1 cellular context compared by ENCODE assay signal in genomic region chr22:23181763-23182288, GRCh38.
TF ChIP-seq lines count a peak whose summit lies in the region.

No MANE protein-coding gene starts in this region.

TF ChIP-seq in HepG2, 621 proteins besides CTCF, POLR2A, EP300 and RAD21 (continued from another document and continues in another):
- TF ChIP-seq REST (IDR thresholded peaks at IDR 0.05; ENCODE audit: borderline replicate concordance in 1 of 2, low read depth in 1 of 2, low read length in 2 of 2) (no peak), ZNF775 (CRISPR knock-in tag; IDR thresholded peaks at IDR 0.05; ENCODE audit: borderline replicate concordance) (no peak), ZNF776 (CRISPR knock-in tag; IDR thresholded peaks at IDR 0.05) (0 out of 2 replicates have a peak, but pooled peaks have one; percentile 7), ETS1 (CRISPR knock-in tag; IDR thresholded peaks at IDR 0.05) (no peak), MBNL3 (CRISPR knock-in tag; conservative IDR thresholded peaks at IDR 0.05) (no peak), ZNF367 (CRISPR knock-in tag; IDR thresholded peaks at IDR 0.05; ENCODE audit: borderline replicate concordance) (no peak), XRCC5 (optimal IDR thresholded peaks at IDR 0.05; ENCODE audit: low read length) (no peak), SMAD9 (CRISPR knock-in tag; IDR thresholded peaks at IDR 0.05) (no peak), TCF7 (IDR thresholded peaks at IDR 0.05; ENCODE audit: low read depth) (no peak), RARA (CRISPR knock-in tag; IDR thresholded peaks at IDR 0.05) (no peak), ZBTB8A (CRISPR knock-in tag; IDR thresholded peaks at IDR 0.05; ENCODE audit: borderline replicate concordance, low read depth) (no peak), PHF5A (CRISPR knock-in tag; IDR thresholded peaks at IDR 0.05; ENCODE audit: low read depth, unreplicated experiment) (no peak), YEATS2 (CRISPR knock-in tag; IDR thresholded peaks at IDR 0.05; ENCODE audit: borderline replicate concordance) (no peak), RBFOX2 (IDR thresholded peaks at IDR 0.05; ENCODE audit: low read depth, low read length) (peak; percentile 5; the same call in 1 of the 2 replicates), MTF1 (CRISPR knock-in tag; IDR thresholded peaks at IDR 0.05) (no peak), SRY (CRISPR knock-in tag; IDR thresholded peaks at IDR 0.05) (no peak), PRMT3 (CRISPR knock-in tag; IDR thresholded peaks at IDR 0.05; ENCODE audit: borderline replicate concordance, low read depth) (no peak), KLF13 (CRISPR knock-in tag; IDR thresholded peaks at IDR 0.05) (no peak), ZNF362 (CRISPR knock-in tag; IDR thresholded peaks at IDR 0.05; ENCODE audit: borderline replicate concordance) (no peak), KLF6 (CRISPR knock-in tag; IDR thresholded peaks at IDR 0.05) (no peak), BCLAF1 (IDR thresholded peaks at IDR 0.05) (no peak), ZNF18 (CRISPR knock-in tag; IDR thresholded peaks at IDR 0.05; ENCODE audit: insufficient replicate concordance) (no peak), CBX2 (IDR thresholded peaks at IDR 0.05; ENCODE audit: low read depth, low read length) (no peak), CBX2 (CRISPR knock-in tag; IDR thresholded peaks at IDR 0.05; ENCODE audit: low read depth) (no peak), PITX1 (CRISPR knock-in tag; IDR thresholded peaks at IDR 0.05) (no peak), SOX5 (CRISPR knock-in tag; IDR thresholded peaks at IDR 0.05; ENCODE audit: borderline replicate concordance) (no peak), ZNF614 (CRISPR knock-in tag; IDR thresholded peaks at IDR 0.05; ENCODE audit: borderline replicate concordance) (no peak), ZNF33B (CRISPR knock-in tag; IDR thresholded peaks at IDR 0.05) (no peak), ZNF570 (CRISPR knock-in tag; IDR thresholded peaks at IDR 0.05; ENCODE audit: borderline replicate concordance) (no peak), ZNF180 (CRISPR knock-in tag; IDR thresholded peaks at IDR 0.05; ENCODE audit: borderline replicate concordance, low read depth) (no peak), ZNF33A (CRISPR knock-in tag; IDR thresholded peaks at IDR 0.05; ENCODE audit: borderline replicate concordance) (no peak), HOXA7 (CRISPR knock-in tag; IDR thresholded peaks at IDR 0.05) (no peak), ZNF329 (CRISPR knock-in tag; IDR thresholded peaks at IDR 0.05; ENCODE audit: low read depth) (0 out of 2 replicates have a peak, but pooled peaks have one; percentile 19), ZNF652 (CRISPR knock-in tag; IDR thresholded peaks at IDR 0.05; ENCODE audit: borderline replicate concordance, low read depth) (no peak), MIXL1 (CRISPR knock-in tag; IDR thresholded peaks at IDR 0.05) (no peak), FIP1L1 (IDR thresholded peaks at IDR 0.05; ENCODE audit: borderline replicate concordance, insufficient read depth, low read depth, low read length) (no peak), ZNF430 (CRISPR knock-in tag; IDR thresholded peaks at IDR 0.05) (no peak), ZNF256 (CRISPR knock-in tag; conservative IDR thresholded peaks at IDR 0.05) (no peak), SSRP1 (CRISPR knock-in tag; IDR thresholded peaks at IDR 0.05) (no peak), ZBTB25 (CRISPR knock-in tag; IDR thresholded peaks at IDR 0.05) (no peak), ZNF598 (CRISPR knock-in tag; IDR thresholded peaks at IDR 0.05; ENCODE audit: borderline replicate concordance) (no peak)
- TF ChIP-seq, protein P1, sequence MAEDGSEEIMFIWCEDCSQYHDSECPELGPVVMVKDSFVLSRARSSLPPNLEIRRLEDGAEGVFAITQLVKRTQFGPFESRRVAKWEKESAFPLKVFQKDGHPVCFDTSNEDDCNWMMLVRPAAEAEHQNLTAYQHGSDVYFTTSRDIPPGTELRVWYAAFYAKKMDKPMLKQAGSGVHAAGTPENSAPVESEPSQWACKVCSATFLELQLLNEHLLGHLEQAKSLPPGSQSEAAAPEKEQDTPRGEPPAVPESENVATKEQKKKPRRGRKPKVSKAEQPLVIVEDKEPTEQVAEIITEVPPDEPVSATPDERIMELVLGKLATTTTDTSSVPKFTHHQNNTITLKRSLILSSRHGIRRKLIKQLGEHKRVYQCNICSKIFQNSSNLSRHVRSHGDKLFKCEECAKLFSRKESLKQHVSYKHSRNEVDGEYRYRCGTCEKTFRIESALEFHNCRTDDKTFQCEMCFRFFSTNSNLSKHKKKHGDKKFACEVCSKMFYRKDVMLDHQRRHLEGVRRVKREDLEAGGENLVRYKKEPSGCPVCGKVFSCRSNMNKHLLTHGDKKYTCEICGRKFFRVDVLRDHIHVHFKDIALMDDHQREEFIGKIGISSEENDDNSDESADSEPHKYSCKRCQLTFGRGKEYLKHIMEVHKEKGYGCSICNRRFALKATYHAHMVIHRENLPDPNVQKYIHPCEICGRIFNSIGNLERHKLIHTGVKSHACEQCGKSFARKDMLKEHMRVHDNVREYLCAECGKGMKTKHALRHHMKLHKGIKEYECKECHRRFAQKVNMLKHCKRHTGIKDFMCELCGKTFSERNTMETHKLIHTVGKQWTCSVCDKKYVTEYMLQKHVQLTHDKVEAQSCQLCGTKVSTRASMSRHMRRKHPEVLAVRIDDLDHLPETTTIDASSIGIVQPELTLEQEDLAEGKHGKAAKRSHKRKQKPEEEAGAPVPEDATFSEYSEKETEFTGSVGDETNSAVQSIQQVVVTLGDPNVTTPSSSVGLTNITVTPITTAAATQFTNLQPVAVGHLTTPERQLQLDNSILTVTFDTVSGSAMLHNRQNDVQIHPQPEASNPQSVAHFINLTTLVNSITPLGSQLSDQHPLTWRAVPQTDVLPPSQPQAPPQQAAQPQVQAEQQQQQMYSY (CRISPR knock-in tag; IDR thresholded peaks at IDR 0.05): no peak
- TF ChIP-seq, protein P2, sequence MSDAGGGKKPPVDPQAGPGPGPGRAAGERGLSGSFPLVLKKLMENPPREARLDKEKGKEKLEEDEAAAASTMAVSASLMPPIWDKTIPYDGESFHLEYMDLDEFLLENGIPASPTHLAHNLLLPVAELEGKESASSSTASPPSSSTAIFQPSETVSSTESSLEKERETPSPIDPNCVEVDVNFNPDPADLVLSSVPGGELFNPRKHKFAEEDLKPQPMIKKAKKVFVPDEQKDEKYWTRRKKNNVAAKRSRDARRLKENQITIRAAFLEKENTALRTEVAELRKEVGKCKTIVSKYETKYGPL (CRISPR knock-in tag; IDR thresholded peaks at IDR 0.05): no peak
- TF ChIP-seq, protein P3, sequence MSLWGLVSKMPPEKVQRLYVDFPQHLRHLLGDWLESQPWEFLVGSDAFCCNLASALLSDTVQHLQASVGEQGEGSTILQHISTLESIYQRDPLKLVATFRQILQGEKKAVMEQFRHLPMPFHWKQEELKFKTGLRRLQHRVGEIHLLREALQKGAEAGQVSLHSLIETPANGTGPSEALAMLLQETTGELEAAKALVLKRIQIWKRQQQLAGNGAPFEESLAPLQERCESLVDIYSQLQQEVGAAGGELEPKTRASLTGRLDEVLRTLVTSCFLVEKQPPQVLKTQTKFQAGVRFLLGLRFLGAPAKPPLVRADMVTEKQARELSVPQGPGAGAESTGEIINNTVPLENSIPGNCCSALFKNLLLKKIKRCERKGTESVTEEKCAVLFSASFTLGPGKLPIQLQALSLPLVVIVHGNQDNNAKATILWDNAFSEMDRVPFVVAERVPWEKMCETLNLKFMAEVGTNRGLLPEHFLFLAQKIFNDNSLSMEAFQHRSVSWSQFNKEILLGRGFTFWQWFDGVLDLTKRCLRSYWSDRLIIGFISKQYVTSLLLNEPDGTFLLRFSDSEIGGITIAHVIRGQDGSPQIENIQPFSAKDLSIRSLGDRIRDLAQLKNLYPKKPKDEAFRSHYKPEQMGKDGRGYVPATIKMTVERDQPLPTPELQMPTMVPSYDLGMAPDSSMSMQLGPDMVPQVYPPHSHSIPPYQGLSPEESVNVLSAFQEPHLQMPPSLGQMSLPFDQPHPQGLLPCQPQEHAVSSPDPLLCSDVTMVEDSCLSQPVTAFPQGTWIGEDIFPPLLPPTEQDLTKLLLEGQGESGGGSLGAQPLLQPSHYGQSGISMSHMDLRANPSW (CRISPR knock-in tag; IDR thresholded peaks at IDR 0.05; ENCODE audit: borderline replicate concordance): no peak
